Comparison of ENCODE assay signal across 8 cellular contexts in the genomic region with DNA sequence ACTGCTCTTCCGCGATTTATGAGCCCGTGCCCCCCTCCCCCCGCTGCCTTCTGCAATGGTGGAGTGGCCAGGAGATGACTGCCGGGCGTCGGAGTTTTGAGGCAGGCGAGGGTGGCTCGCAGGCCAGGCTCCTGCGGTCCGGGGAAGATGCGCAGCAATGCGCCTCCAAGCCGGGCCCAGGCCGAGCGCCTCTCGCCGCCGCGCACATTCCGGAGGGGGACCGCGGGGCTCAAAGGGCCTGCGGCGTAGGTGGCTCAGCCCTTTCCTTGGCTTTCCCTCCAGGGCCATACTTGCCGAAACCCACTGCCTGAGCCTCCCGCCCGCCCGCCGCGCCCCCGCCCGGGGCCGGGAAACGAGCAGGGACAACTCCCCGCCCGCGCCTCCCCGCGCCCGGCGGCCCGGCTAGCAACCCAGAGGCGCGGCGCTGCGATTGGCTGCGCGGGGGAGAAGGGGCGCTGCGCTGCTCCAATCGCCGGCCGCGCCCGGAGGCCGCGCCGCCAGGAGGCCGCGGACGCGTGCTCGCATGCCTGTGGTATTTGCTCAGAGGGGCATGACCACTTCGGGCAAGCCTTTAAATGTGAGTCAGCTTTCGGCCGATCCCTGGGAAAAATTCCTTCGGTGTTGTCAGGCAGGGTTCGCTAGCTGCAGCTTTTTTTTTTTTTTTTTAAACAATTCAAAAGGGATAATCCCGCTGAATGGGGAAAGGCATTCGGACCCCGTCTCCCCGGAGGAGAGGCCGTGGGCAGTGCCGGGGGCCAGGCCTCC.
DNase-seq lines count a peak whose midpoint lies in the region; ATAC-seq and TF ChIP-seq lines count a peak whose summit lies in the region.

No MANE protein-coding gene starts in this region.

- H3K4me3 Mint-ChIP-seq in activated CD4-positive, alpha-beta T cell treated with anti-CD3 and anti-CD28 coated beads, Interleukin-2, amount 10 ng/mL, durations not matched to agents 24 days and 14 days: peak overlapping the region; percentile 70

- H3K27ac ChIP-seq in colonic mucosa: peak overlapping the region; percentile 37

- peak overlapping the region; percentile 66 to 82 for H3K9ac ChIP-seq in colonic mucosa (ENCODE audit: low read depth in 2 of 2, low read length in 2 of 2)

- no peak overlapping the region for H3K4me3 ChIP-seq in Jurkat, Clone E6-1 (ENCODE audit: low read length)
- H3K4me3 ChIP-seq in colonic mucosa: peak overlapping the region; percentile 24

- H3K27me3 Mint-ChIP-seq in activated CD4-positive, alpha-beta T cell treated with anti-CD3 and anti-CD28 coated beads, Interleukin-2, amount 10 ng/mL, durations not matched to agents 24 days and 14 days: peaks cover 29% of the 10 kb centered on the region

- no peaks in the 10 kb centered on the region for H3K9me3 ChIP-seq in colonic mucosa

- H3K4me1 Mint-ChIP-seq in activated CD4-positive, alpha-beta T cell treated with anti-CD3 and anti-CD28 coated beads, Interleukin-2, amount 10 ng/mL, durations not matched to agents 24 days and 14 days: peaks cover 34% of the 10 kb centered on the region

- H3K27me3 ChIP-seq in colonic mucosa: no peaks in the 10 kb centered on the region

- no peaks in the 10 kb centered on the region for H3K4me1 ChIP-seq in colonic mucosa

- peak overlapping the region; percentile 17 for H3K27ac Mint-ChIP-seq in activated CD4-positive, alpha-beta T cell treated with anti-CD3 and anti-CD28 coated beads, Interleukin-2, amount 10 ng/mL, durations not matched to agents 24 days and 14 days

- no peaks in the 10 kb centered on the region for H3K36me3 Mint-ChIP-seq in activated CD4-positive, alpha-beta T cell treated with anti-CD3 and anti-CD28 coated beads, Interleukin-2, amount 10 ng/mL, durations not matched to agents 24 days and 14 days (ENCODE audit: low read depth)

- DNase-seq in AG09319 (ENCODE audit: extremely low read depth, low read depth) (peak; percentile 96), colonic mucosa (peak; percentile 90), kidney tubule cell (ENCODE audit: low spot score) (peak; percentile 98)
- DNase-seq in Jurkat, Clone E6-1 (ENCODE audit: low read depth, low spot score): peak; percentile 21
- peak; percentile 93 for DNase-seq in activated CD4-positive, alpha-beta T cell treated with anti-CD3 and anti-CD28 coated beads, Interleukin-2, amount 10 ng/mL, durations not matched to agents 24 days and 14 days
- peak; percentile 62 to 72 for DNase-seq in stimulated activated CD4-positive, alpha-beta T cell treated with anti-CD3 and anti-CD28 coated beads, Interleukin-15, amount 100 ng/mL, for 1 hour (ENCODE audit: low read depth in 1 of 2, low spot score in 1 of 2)

- ATAC-seq in GM19438 (IDR thresholded peaks at IDR 0.05; ENCODE audit: low read depth, unreplicated experiment): peak; percentile 91
- ATAC-seq in HG02938 (IDR thresholded peaks at IDR 0.05; ENCODE audit: unreplicated experiment): no peak

- no peaks in the 10 kb centered on the region for H3K9me3 Mint-ChIP-seq in activated CD4-positive, alpha-beta T cell treated with anti-CD3 and anti-CD28 coated beads, Interleukin-2, amount 10 ng/mL, durations not matched to agents 24 days and 14 days

- no peaks in the 10 kb centered on the region for H3K36me3 ChIP-seq in colonic mucosa

- intact Hi-C loops in activated CD4-positive, alpha-beta T cell treated with anti-CD3 and anti-CD28 coated beads, Interleukin-2, amount 10 ng/mL, durations not matched to agents 24 days and 14 days (cut with micrococcal nuclease): loop anchor here (2.0 kb wide), 1 partner anchor 76 kb away; no protein-coding TSS in a partner anchor
- intact Hi-C loops in colonic mucosa (cut with DNase I): no loop called here

- TF ChIP-seq CTCF in AG09319 (IDR thresholded peaks at IDR 0.05; ENCODE audit: low read depth, low read length) (no peak), colonic mucosa (IDR thresholded peaks at IDR 0.05) (no peak)

Comparison
In these comparisons a context has a peak if more than half of its experiments do, and no peak if none do; other contexts are left out.
1. DNase-seq: peak in every context shown above with its lines; median percentile 98 in kidney tubule cell; 96 in AG09319; 93 in activated CD4-positive, alpha-beta T cell treated with anti-CD3 and anti-CD28 coated beads, Interleukin-2, amount 10 ng/mL, durations not matched to agents 24 days and 14 days; 90 in colonic mucosa; 67 in stimulated activated CD4-positive, alpha-beta T cell treated with anti-CD3 and anti-CD28 coated beads, Interleukin-15, amount 100 ng/mL, for 1 hour; 21 in Jurkat, Clone E6-1.